In genomic region chr19:12983091-12983490, GRCh38 we compare ENCODE assay signal across 7 cellular contexts. TPM values are rescaled to one million over a fixed set of nuclear protein-coding genes. Genes with fewer than 3 reads are reported as not detected.
DNase-seq lines count a peak whose midpoint lies in the region; TF ChIP-seq lines count a peak whose summit lies in the region.
"Had no signal": no experiment of that assay in that cellular context is flagged by ENCODE, and none has a peak within 500 bp of the region (broad histone marks: within the 10 kb centered on the region; RNA-seq: fewer than 3 reads in every experiment).

No MANE protein-coding gene starts in this region.

- no peaks in the 10 kb centered on the region for H3K79me2 ChIP-seq in Karpas-422 (ENCODE audit: low read length)

- H3K27ac ChIP-seq in Karpas-422 (ENCODE audit: low read length): no peak overlapping the region
- H3K27ac ChIP-seq in dorsolateral prefrontal cortex: peak overlapping the region in 56 of 59 donors; percentile 48 to 99 (median 92)
- H3K27ac ChIP-seq in skeletal muscle tissue (ENCODE audit: low read depth, low read length): no peak overlapping the region

- H2AFZ ChIP-seq in Karpas-422 (ENCODE audit: low read length): no peak overlapping the region

- intact Hi-C loops in dorsolateral prefrontal cortex (cut with DNase I): loop anchor here in 1 of 2 donors (2.0 kb wide), 1 partner anchor 78 kb away; no protein-coding TSS in a partner anchor

- no peak overlapping the region for H3K9ac ChIP-seq in Karpas-422 (ENCODE audit: low read length)
- H3K9ac ChIP-seq in skeletal muscle tissue (ENCODE audit: low read depth in 1 of 3, low read length in 3 of 3): peak overlapping the region in 2 of 3 donors; percentile 28 to 45

- H3K36me3 ChIP-seq in Karpas-422 (ENCODE audit: insufficient read depth, low read length) (no peaks in the 10 kb centered on the region), skeletal muscle tissue (ENCODE audit: control insufficient read depth in 3 of 3, insufficient read depth in 3 of 3, low read length in 3 of 3) (no peaks in the 10 kb centered on the region)

- H3K4me3 ChIP-seq in Karpas-422 (ENCODE audit: low read length) (peak overlapping the region; percentile 51; the same call in 1 of the 2 replicates), dorsolateral prefrontal cortex (peak overlapping the region in 55 of 59 donors; percentile 13 to 62 (median 44)), skeletal muscle tissue (ENCODE audit: low read length in 3 of 3) (peak overlapping the region in 2 of 3 donors; percentile 40 to 43)

- DNase-seq in Karpas-422: no peak
- DNase-seq in dorsolateral prefrontal cortex: no peak
- DNase-seq in NAMALWA (ENCODE audit: low spot score): no peak
- no peak for DNase-seq in activated naive CD4-positive, alpha-beta T cell treated with Interleukin-2 at 50 U/mL for 16 hours
- no peak for DNase-seq in GM20000 (ENCODE audit: low spot score)

- no peaks in the 10 kb centered on the region for H4K20me1 ChIP-seq in Karpas-422 (ENCODE audit: insufficient read depth, low read depth, low read length)

- TF ChIP-seq CTCF in dorsolateral prefrontal cortex (IDR thresholded peaks at IDR 0.05 in 54 of 56, conservative IDR thresholded peaks at IDR 0.05 in 2 of 56; ENCODE audit: low read depth in 1 of 56, partially characterized antibody in 56 of 56) (no peak), GM20000 (IDR thresholded peaks at IDR 0.05; ENCODE audit: extremely low read depth, missing control alignments) (no peak)

- H3K27me3 ChIP-seq in Karpas-422 (ENCODE audit: low read length): no peaks in the 10 kb centered on the region
- no peaks in the 10 kb centered on the region for H3K27me3 ChIP-seq in dorsolateral prefrontal cortex
- no peaks in the 10 kb centered on the region for H3K27me3 ChIP-seq in skeletal muscle tissue (ENCODE audit: control insufficient read depth in 3 of 3, insufficient read depth in 3 of 3, low read length in 3 of 3)

- peak overlapping the region; percentile 54 for H3K4me2 ChIP-seq in Karpas-422 (ENCODE audit: low read depth, low read length, poor library complexity, severe bottlenecking)

- no peaks in the 10 kb centered on the region for H3K9me2 ChIP-seq in Karpas-422 (replicated peaks; ENCODE audit: insufficient read depth, low read length)

- no peaks in the 10 kb centered on the region for H3K9me3 ChIP-seq in Karpas-422 (ENCODE audit: low read length)
- no peaks in the 10 kb centered on the region for H3K9me3 ChIP-seq in skeletal muscle tissue (ENCODE audit: control insufficient read depth in 3 of 3, low read length in 3 of 3)

- H3K4me1 ChIP-seq in Karpas-422 (ENCODE audit: low read length): peaks cover 5% of the 10 kb centered on the region
- H3K4me1 ChIP-seq in skeletal muscle tissue (ENCODE audit: control insufficient read depth in 3 of 3, insufficient read depth in 3 of 3, low read length in 3 of 3): peaks cover 21 to 24% (median 23%) of the 10 kb centered on the region in 3 donors

RNA-seq across cellular contexts. Expression of gene NFIX, which starts 12.2 kb away (rescaled TPM):
- 0.04 and 0.18 TPM in 2 replicates for total RNA-seq in Karpas-422 (2014; rRNA removed; shearing (Covaris generic); ENCODE audit: low replicate concordance)
- total RNA-seq in dorsolateral prefrontal cortex (100 to 1,000 TPM; 219 to 402 (median 309) TPM), skeletal muscle tissue (49.1 TPM)

RNA-seq across cellular contexts. Expression of gene DAND5, which starts 13.7 kb away (rescaled TPM):
- 0.52 TPM in 1 of 2 replicates, not detected in the other for total RNA-seq in Karpas-422 (2014; rRNA removed; shearing (Covaris generic); ENCODE audit: low replicate concordance)
- 1 to 10 TPM in 1 of 120 experiments, under 1 TPM in 49, not detected in 70; 0.14 to 1.1 (median 0.35) TPM for total RNA-seq in dorsolateral prefrontal cortex
- not detected for total RNA-seq in skeletal muscle tissue
- total RNA-seq: natural killer cell treated with Interleukin-12 subunit alpha and Interleukin-12 subunit beta and Interleukin-15 and Interleukin-18, amount 100 ng/mL, for 72 hours had no signal

RNA-seq across cellular contexts. Expression of gene GADD45GIP1, which starts 26.1 kb away (rescaled TPM):
- 23.2 and 66.6 TPM in 2 replicates for total RNA-seq in Karpas-422 (2014; rRNA removed; shearing (Covaris generic); ENCODE audit: low replicate concordance)
- total RNA-seq in dorsolateral prefrontal cortex: 10 to 100 TPM; 11.9 to 33.8 (median 19.3) TPM
- total RNA-seq in skeletal muscle tissue: 21.4 TPM

RNA-seq across cellular contexts. Expression of gene RAD23A, which starts 37.4 kb away (rescaled TPM):
- 130 and 144 TPM in 2 replicates for total RNA-seq in Karpas-422 (2014; rRNA removed; shearing (Covaris generic); ENCODE audit: low replicate concordance)
- total RNA-seq in dorsolateral prefrontal cortex (100 to 1,000 TPM in 46 of 120 experiments, 10 to 100 TPM in 74; 61.4 to 130 (median 95.7) TPM), skeletal muscle tissue (57.9 TPM)

RNA-seq across cellular contexts. Expression of gene CALR, which starts 44.7 kb away (rescaled TPM):
- 547 and 681 TPM in 2 replicates for total RNA-seq in Karpas-422 (2014; rRNA removed; shearing (Covaris generic); ENCODE audit: low replicate concordance)
- total RNA-seq in dorsolateral prefrontal cortex (100 to 1,000 TPM; 148 to 544 (median 264) TPM), skeletal muscle tissue (382 TPM)

Comparison
In these comparisons a context has a peak if more than half of its experiments do, and no peak if none do; other contexts are left out.
1. H3K27ac ChIP-seq: peak in dorsolateral prefrontal cortex (56 of 59); none in Karpas-422 (single experiment) and skeletal muscle tissue (single experiment).
2. RNA of gene NFIX, which starts 12.2 kb away (total RNA-seq): 219 to 402 TPM in dorsolateral prefrontal cortex and 49.1 TPM in skeletal muscle tissue (single experiment); 0.04 to 0.18 TPM in Karpas-422; every median in the first group is over 10 times any median in the second.
3. Peak in every context shown above with its lines, with median percentiles within 50 percentile points of each other: H3K4me3 ChIP-seq.